Comparison of ENCODE assay signal across 20 cellular contexts in the genomic region with DNA sequence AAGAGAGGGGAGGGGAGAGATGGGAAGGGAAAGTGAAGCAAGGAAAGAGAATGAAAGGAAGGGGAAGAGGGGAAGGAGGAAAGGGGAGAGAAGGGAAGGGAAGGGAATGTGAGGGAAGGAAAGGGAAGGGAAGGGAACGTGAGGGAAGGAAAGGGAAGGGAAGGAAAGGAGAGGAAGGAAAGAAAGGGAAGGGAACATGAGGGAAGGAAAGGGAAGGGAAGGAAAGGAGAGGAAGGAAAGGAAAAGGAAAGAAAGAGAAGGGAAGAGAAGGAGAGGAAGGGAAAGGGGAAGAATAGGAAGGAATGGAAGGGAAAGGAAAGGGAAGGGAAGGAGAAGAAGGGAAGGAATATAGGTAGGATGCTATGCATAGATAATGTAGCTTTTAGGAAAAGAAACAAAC.
A peak's percentile ranks its signal among the peaks of the same experiment; 100 is the strongest.
DNase-seq lines count a peak whose midpoint lies in the region; ATAC-seq, FAIRE-seq and TF ChIP-seq lines count a peak whose summit lies in the region.
"Had no signal": no experiment of that assay in that cellular context is flagged by ENCODE, and none has a peak within 500 bp of the region (broad histone marks: within the 10 kb centered on the region; RNA-seq: fewer than 3 reads in every experiment).

No MANE protein-coding gene starts in this region.

- intact Hi-C loops in HepG2 (cut with micrococcal nuclease; ENCODE audit: unreplicated experiment) (no loop called here), right lobe of liver (cut with DNase I) (no loop called here)

- ATAC-seq in HepG2 (no peak), right lobe of liver (no peak), WTC11 (no peak)
- ATAC-seq: HCT116 had no signal

- H3K4me1 ChIP-seq in HepG2 (ENCODE audit: insufficient read depth, low read length) (no peaks in the 10 kb centered on the region), right lobe of liver (no peaks in the 10 kb centered on the region)
- H3K4me1 ChIP-seq in effector memory CD4-positive, alpha-beta T cell (ENCODE audit: control insufficient read depth, insufficient read depth, low read length, poor library complexity, severe bottlenecking) = no peaks in the 10 kb centered on the region
- H3K4me1 ChIP-seq: Caco-2 had no signal

- DNase-seq in HepG2 (ENCODE audit: low spot score) (no peak), right lobe of liver (no peak), WTC11 (ENCODE audit: low spot score) (no peak), epithelial cell of prostate (ENCODE audit: low read depth, low spot score) (no peak), NCI-H1694 (lab: John Stamatoyannopoulos, UW) (no peak)
- DNase-seq in activated CD4-positive, CD25-positive, alpha-beta regulatory T cell (lab: John Stamatoyannopoulos, UW) = no peak
- no peak for DNase-seq in effector memory CD4-positive, alpha-beta T cell
- DNase-seq: C1 segment of cervical spinal cord; Caco-2; CD4-positive, alpha-beta memory T cell; DMS153; DND-41; GOT3; H7; HFFc6 had no signal

- TF ChIP-seq CTCF in HepG2 (CRISPR knock-in tag; IDR thresholded peaks at IDR 0.05) (no peak), right lobe of liver (IDR thresholded peaks at IDR 0.05) (no peak), WTC11 (IDR thresholded peaks at IDR 0.05) (no peak)

- H3K4me1 Mint-ChIP-seq in WTC11 = no peaks in the 10 kb centered on the region
- H3K4me1 Mint-ChIP-seq: CD4-positive, alpha-beta memory T cell had no signal

- H3K27ac Mint-ChIP-seq in WTC11 = no peak overlapping the region
- H3K27ac Mint-ChIP-seq: CD4-positive, alpha-beta memory T cell; HFFc6 had no signal

- no peaks in the 10 kb centered on the region for H4K20me1 ChIP-seq in HepG2 (ENCODE audit: insufficient read depth, low read length)

- H3K4me3 Mint-ChIP-seq in WTC11 = no peak overlapping the region
- H3K4me3 Mint-ChIP-seq: CD4-positive, alpha-beta memory T cell; HFFc6 had no signal

- in situ Hi-C loops in HepG2 (cut with HindIII; ENCODE audit: extremely low pct_ligation_motif_present, low pct_unique_long_range_greater_than_20kb) = no loop called here

- H3K4me2 ChIP-seq in HepG2 (ENCODE audit: low read depth, low read length) = no peak overlapping the region

- H3K4me3 ChIP-seq in HepG2 (replicated peaks in 1 of 3; ENCODE audit: insufficient read depth in 1 of 3, low read depth in 2 of 3, low read length in 3 of 3) = no peak overlapping the region
- no peak overlapping the region for H3K4me3 ChIP-seq in right lobe of liver
- no peak overlapping the region for H3K4me3 ChIP-seq in effector memory CD4-positive, alpha-beta T cell (ENCODE audit: insufficient read depth, low read depth, low read length, poor library complexity, severe bottlenecking)

- H3K9me3 Mint-ChIP-seq in WTC11 = no peaks in the 10 kb centered on the region

- H3K27ac ChIP-seq in HepG2 (ENCODE audit: extremely low read length, insufficient read depth, low read length) (no peak overlapping the region), right lobe of liver (no peak overlapping the region), epithelial cell of prostate (peak overlapping the region; percentile 55)
- H3K27ac ChIP-seq in effector memory CD4-positive, alpha-beta T cell (ENCODE audit: insufficient read depth, low read length, poor library complexity, severe bottlenecking) = no peak overlapping the region
- H3K27ac ChIP-seq: 22Rv1 had no signal

- no TSS peak for BruUV-seq in HepG2 (replicated peaks; lab: Mats Ljungman, UMichigan)

- H3K27me3 ChIP-seq in HepG2 (ENCODE audit: control insufficient read depth in 1 of 2, insufficient read depth in 2 of 2, low read length in 2 of 2) = no peaks in the 10 kb centered on the region
- no peaks in the 10 kb centered on the region for H3K27me3 ChIP-seq in right lobe of liver
- no peaks in the 10 kb centered on the region for H3K27me3 ChIP-seq in effector memory CD4-positive, alpha-beta T cell (replicated peaks; ENCODE audit: control insufficient read depth, insufficient read depth, low read length, poor library complexity, severe bottlenecking)

- H3K36me3 ChIP-seq in HepG2 (replicated peaks in 1 of 2; ENCODE audit: control insufficient read depth in 1 of 2, insufficient read depth in 2 of 2, low read length in 2 of 2) (no peaks in the 10 kb centered on the region), right lobe of liver (no peaks in the 10 kb centered on the region)
- H3K36me3 ChIP-seq in effector memory CD4-positive, alpha-beta T cell (ENCODE audit: control insufficient read depth, insufficient read depth, low read length) = no peaks in the 10 kb centered on the region

- no peak overlapping the region for H2AFZ ChIP-seq in HepG2 (ENCODE audit: low read length)

- no peak overlapping the region for H3K9ac ChIP-seq in HepG2 (ENCODE audit: insufficient read depth, low read depth, low read length)

- no peak for TF ChIP-seq RAD21 in HepG2 (CRISPR knock-in tag; IDR thresholded peaks at IDR 0.05)

- no peaks in the 10 kb centered on the region for H3K79me2 ChIP-seq in HepG2 (ENCODE audit: insufficient read depth, low read length)

- POLR2A ChIA-PET in HepG2 (lab: Yijun Ruan, JAX) (no interaction called here), WTC11 (lab: Charles Lee) (no interaction called here)

- no peak for TF ChIP-seq POLR2A in HepG2 (IDR thresholded peaks at IDR 0.05; ENCODE audit: insufficient read depth in 1 of 2, low read depth in 2 of 2, low read length in 2 of 2)
- no peak for TF ChIP-seq POLR2A in right lobe of liver (IDR thresholded peaks at IDR 0.05)

- WGBS in HepG2 (ENCODE audit: low lambda C conversion rate) = 0% methylated on average over 1 of the region's 1 CpG
- 21% methylated on average over 1 of the region's 1 CpG for WGBS in right lobe of liver (ENCODE audit: insufficient coverage, low coverage, low lambda C conversion rate, missing lambda C conversion rate)

- H3K9me3 ChIP-seq in HepG2 (ENCODE audit: low read length) (no peaks in the 10 kb centered on the region), right lobe of liver (no peaks in the 10 kb centered on the region)
- no peaks in the 10 kb centered on the region for H3K9me3 ChIP-seq in effector memory CD4-positive, alpha-beta T cell (ENCODE audit: control insufficient read depth, low read length)
- H3K9me3 ChIP-seq: Caco-2 had no signal

- H3K27me3 Mint-ChIP-seq in WTC11 (ENCODE audit: low read depth) = no peaks in the 10 kb centered on the region

- no peak for TF ChIP-seq EP300 in HepG2 (IDR thresholded peaks at IDR 0.05; ENCODE audit: low read depth in 2 of 2, low read length in 2 of 2)
- TF ChIP-seq EP300 in HepG2 (CRISPR knock-in tag; IDR thresholded peaks at IDR 0.05; ENCODE audit: borderline replicate concordance) = no peak

- CTCF ChIA-PET in HepG2 (lab: Yijun Ruan, JAX; ENCODE audit: low intra/inter-chr PET ratio, low total read pairs) (interaction anchor here (0.7 kb wide), 1 partner anchor 374 kb away, joined by 3 read pairs; no protein-coding TSS in a partner anchor), WTC11 (lab: Charles Lee) (no interaction called here)

- no peak for FAIRE-seq in HepG2 (lab: Jason Lieb, UNC)
- FAIRE-seq: A204.1, G401.6, GM12892 had no signal

- no peaks in the 10 kb centered on the region for H3K36me3 Mint-ChIP-seq in WTC11
- H3K36me3 Mint-ChIP-seq: CD4-positive, alpha-beta memory T cell had no signal

TF ChIP-seq in HepG2, 621 proteins besides CTCF, POLR2A, EP300 and RAD21 (continues in another document):
- TF ChIP-seq IKZF1 (IDR thresholded peaks at IDR 0.05) = 0 out of 2 replicates have a peak, but pooled peaks have one; percentile 42
- TF ChIP-seq NONO (IDR thresholded peaks at IDR 0.05) = 0 out of 2 replicates have a peak, but pooled peaks have one; percentile 22
- TF ChIP-seq NONO (CRISPR knock-in tag; conservative IDR thresholded peaks at IDR 0.05) = no peak
- TF ChIP-seq MLLT10 (CRISPR knock-in tag; IDR thresholded peaks at IDR 0.05) = no peak
- no peak for TF ChIP-seq GABPB1 (CRISPR knock-in tag; IDR thresholded peaks at IDR 0.05)
- TF ChIP-seq PCBP2 (optimal IDR thresholded peaks at IDR 0.05; ENCODE audit: low read depth, low read length, poor library complexity, severe bottlenecking) = peak; percentile 54
- TF ChIP-seq ZNF75D (CRISPR knock-in tag; IDR thresholded peaks at IDR 0.05; ENCODE audit: borderline replicate concordance) = no peak
- no peak for TF ChIP-seq ZNF841 (CRISPR knock-in tag; IDR thresholded peaks at IDR 0.05; ENCODE audit: borderline replicate concordance)
- no peak for TF ChIP-seq ZNF7 (CRISPR knock-in tag; IDR thresholded peaks at IDR 0.05)
- no peak for TF ChIP-seq ZBTB3 (CRISPR knock-in tag; IDR thresholded peaks at IDR 0.05; ENCODE audit: borderline replicate concordance, low read depth)

TF ChIP-seq in WTC11, 78 proteins besides CTCF, POLR2A, EP300 and RAD21:
- TF ChIP-seq, protein P1, sequence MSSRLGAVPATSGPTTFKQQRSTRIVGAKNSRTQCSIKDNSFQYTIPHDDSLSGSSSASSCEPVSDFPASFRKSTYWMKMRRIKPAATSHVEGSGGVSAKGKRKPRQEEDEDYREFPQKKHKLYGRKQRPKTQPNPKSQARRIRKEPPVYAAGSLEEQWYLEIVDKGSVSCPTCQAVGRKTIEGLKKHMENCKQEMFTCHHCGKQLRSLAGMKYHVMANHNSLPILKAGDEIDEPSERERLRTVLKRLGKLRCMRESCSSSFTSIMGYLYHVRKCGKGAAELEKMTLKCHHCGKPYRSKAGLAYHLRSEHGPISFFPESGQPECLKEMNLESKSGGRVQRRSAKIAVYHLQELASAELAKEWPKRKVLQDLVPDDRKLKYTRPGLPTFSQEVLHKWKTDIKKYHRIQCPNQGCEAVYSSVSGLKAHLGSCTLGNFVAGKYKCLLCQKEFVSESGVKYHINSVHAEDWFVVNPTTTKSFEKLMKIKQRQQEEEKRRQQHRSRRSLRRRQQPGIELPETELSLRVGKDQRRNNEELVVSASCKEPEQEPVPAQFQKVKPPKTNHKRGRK (CRISPR knock-in tag; IDR thresholded peaks at IDR 0.05; ENCODE audit: borderline replicate concordance) = peak; percentile 85; the same call in 1 of the 2 replicates
- TF ChIP-seq NFE2L1 (CRISPR knock-in tag; IDR thresholded peaks at IDR 0.05) = no peak
